In genomic region chr22:36411589-36412258, GRCh38 we compare ENCODE assay signal across 11 cellular contexts. TPM values are rescaled to one million over a fixed set of nuclear protein-coding genes. Genes with fewer than 3 reads are reported as not detected.
DNase-seq lines count a peak whose midpoint lies in the region; ATAC-seq and TF ChIP-seq lines count a peak whose summit lies in the region.
"Had no signal": no experiment of that assay in that cellular context is flagged by ENCODE, and none has a peak within 500 bp of the region (broad histone marks: within the 10 kb centered on the region; RNA-seq: fewer than 3 reads in every experiment).

No MANE protein-coding gene starts in this region.

- DNase-seq in DND-41 (peak; percentile 49), MM.1S (peak; percentile 69), prostate gland (ENCODE audit: low spot score) (no peak), iPS-NIHi11 (ENCODE audit: low spot score) (no peak), GM13977 (ENCODE audit: low spot score) (no peak), GM10248 (ENCODE audit: extremely low spot score) (no peak)
- DNase-seq in activated T-cell treated with anti-CD3 and anti-CD28 coated beads, Interleukin-2, amount 50 U/mL, for 48 hours: peak; percentile 62 to 68
- DNase-seq in effector CD4-positive, alpha-beta T cell: no peak
- DNase-seq: activated gamma-delta T cell, dorsolateral prefrontal cortex, spleen had no signal

- in situ Hi-C loops in GM13977 (cut with MboI; ENCODE audit: low pct_unique_long_range_greater_than_20kb, low sequenced_read_pairs, unreplicated experiment): no loop called here

- H3K27ac ChIP-seq in DND-41 (ENCODE audit: low read length): no peak overlapping the region
- H3K27ac ChIP-seq in MM.1S (ENCODE audit: low read length): no peak overlapping the region
- H3K27ac ChIP-seq in prostate gland: peak overlapping the region; percentile 93 to 94

- H3F3A ChIP-seq in MM.1S (ENCODE audit: insufficient read depth, low read length): no peaks in the 10 kb centered on the region

- CTCF ChIA-PET in GM10248 (lab: Yijun Ruan, JAX): interaction anchor here (1.2 to 1.6 kb wide), 3 partner anchors 24 to 59 kb away, joined by 3 read pairs; partner anchors contain the start of gene MYH9

- H3K9ac ChIP-seq in DND-41 (ENCODE audit: low read depth, low read length) (no peak overlapping the region), MM.1S (ENCODE audit: low read length) (no peak overlapping the region)

- WGBS in prostate gland: 68% methylated on average over 6 of the region's 6 CpGs

- H3K9me3 ChIP-seq in DND-41 (ENCODE audit: insufficient read depth, low read length, severe bottlenecking): no peaks in the 10 kb centered on the region
- no peaks in the 10 kb centered on the region for H3K9me3 ChIP-seq in MM.1S (replicated peaks; ENCODE audit: insufficient read depth, low read length)
- no peaks in the 10 kb centered on the region for H3K9me3 ChIP-seq in prostate gland
- H3K9me3 ChIP-seq: spleen had no signal

- no peak for TF ChIP-seq POLR2A in prostate gland (IDR thresholded peaks at IDR 0.05)

- H3K36me3 ChIP-seq in DND-41 (ENCODE audit: insufficient read depth, low read length) (no peaks in the 10 kb centered on the region), MM.1S (replicated peaks; ENCODE audit: insufficient read depth, low read length) (no peaks in the 10 kb centered on the region), prostate gland (no peaks in the 10 kb centered on the region)
- H3K36me3 ChIP-seq: spleen had no signal

- no peak overlapping the region for H3K4me2 ChIP-seq in DND-41 (ENCODE audit: insufficient read depth, low read length)
- H3K4me2 ChIP-seq in MM.1S (ENCODE audit: low read depth, low read length): no peak overlapping the region

- H2AFZ ChIP-seq in DND-41 (ENCODE audit: low read depth, low read length) (no peak overlapping the region), MM.1S (ENCODE audit: low read length) (no peak overlapping the region)

- no peak overlapping the region for H3K4me3 ChIP-seq in DND-41 (ENCODE audit: low read depth in 1 of 2, low read length in 2 of 2)
- no peak overlapping the region for H3K4me3 ChIP-seq in MM.1S (ENCODE audit: low read length)
- no peak overlapping the region for H3K4me3 ChIP-seq in prostate gland
- H3K4me3 ChIP-seq: dorsolateral prefrontal cortex, spleen had no signal

- intact Hi-C loops in prostate gland (cut with DNase I): loop anchor here (5.0 kb wide), 1 partner anchor 36 kb away; no protein-coding TSS in a partner anchor

- H3K27me3 ChIP-seq in DND-41 (ENCODE audit: insufficient read depth, low read length, poor library complexity) (no peaks in the 10 kb centered on the region), MM.1S (replicated peaks; ENCODE audit: insufficient read depth, low read length) (no peaks in the 10 kb centered on the region), prostate gland (replicated peaks; ENCODE audit: insufficient read depth) (no peaks in the 10 kb centered on the region)
- H3K27me3 ChIP-seq: dorsolateral prefrontal cortex, spleen had no signal

- ATAC-seq in DND-41 (ENCODE audit: insufficient read depth, low read depth): 0 out of 3 replicates have a peak, but pooled peaks have one; percentile 31

- no peaks in the 10 kb centered on the region for H4K20me1 ChIP-seq in DND-41 (ENCODE audit: insufficient read depth, low read length)
- H4K20me1 ChIP-seq in MM.1S (ENCODE audit: insufficient read depth, low read length): no peaks in the 10 kb centered on the region

- no peaks in the 10 kb centered on the region for H3K9me2 ChIP-seq in MM.1S (replicated peaks; ENCODE audit: insufficient read depth, low read length)

- H3K4me1 ChIP-seq in DND-41 (ENCODE audit: insufficient read depth, low read length) (peaks cover 4% of the 10 kb centered on the region), MM.1S (ENCODE audit: low read length) (peaks cover 5% of the 10 kb centered on the region), prostate gland (replicated peaks) (no peaks in the 10 kb centered on the region)

- TF ChIP-seq CTCF in DND-41 (IDR thresholded peaks at IDR 0.05; ENCODE audit: borderline replicate concordance, extremely low read depth, low read length, poor library complexity, severe bottlenecking): no peak
- TF ChIP-seq CTCF in MM.1S (IDR thresholded peaks at IDR 0.05; ENCODE audit: low read length): no peak
- no peak for TF ChIP-seq CTCF in prostate gland (IDR thresholded peaks at IDR 0.05)
- TF ChIP-seq CTCF in GM13977 (IDR thresholded peaks at IDR 0.05; ENCODE audit: extremely low read depth, insufficient read depth, missing control alignments): no peak
- no peak for TF ChIP-seq CTCF in GM10248 (IDR thresholded peaks at IDR 0.05; ENCODE audit: control extremely low read depth, extremely low read depth, low read depth, missing control alignments)

- POLR2A ChIA-PET in GM10248 (lab: Yijun Ruan, JAX): no interaction called here

- H3K79me2 ChIP-seq in DND-41 (ENCODE audit: insufficient read depth, low read length): no peaks in the 10 kb centered on the region
- no peaks in the 10 kb centered on the region for H3K79me2 ChIP-seq in MM.1S (ENCODE audit: low read length)

RNA-seq across cellular contexts. Expression of gene MYH9, which starts 24.0 kb away (rescaled TPM):
- 100 to 1,000 TPM; 295 to 329 TPM for total RNA-seq in prostate gland

Comparison
In these comparisons a context has a peak if more than half of its experiments do, and no peak if none do; other contexts are left out.
1. DNase-seq: peak in DND-41 (single experiment), MM.1S (single experiment) and activated T-cell treated with anti-CD3 and anti-CD28 coated beads, Interleukin-2, amount 50 U/mL, for 48 hours (2 of 2); none in prostate gland (single experiment), iPS-NIHi11 (single experiment), GM13977 (single experiment), GM10248 (single experiment) and effector CD4-positive, alpha-beta T cell (single experiment).
2. H3K27ac ChIP-seq: peak in prostate gland (2 of 2); none in DND-41 (single experiment) and MM.1S (single experiment).